Comparison of ENCODE assay signal across 16 cellular contexts in genomic region chr2:189576361-189576760, GRCh38. TPM values are rescaled to one million over a fixed set of nuclear protein-coding genes. Genes with fewer than 3 reads are reported as not detected.
DNase-seq lines count a peak whose midpoint lies in the region; ATAC-seq, FAIRE-seq and TF ChIP-seq lines count a peak whose summit lies in the region.
"Had no signal": no experiment of that assay in that cellular context is flagged by ENCODE, and none has a peak within 500 bp of the region (broad histone marks: within the 10 kb centered on the region; RNA-seq: fewer than 3 reads in every experiment).

No MANE protein-coding gene starts in this region.

- H3K36me3 Mint-ChIP-seq in CD8-positive, alpha-beta T cell: peaks cover 14% of the 10 kb centered on the region

- FAIRE-seq in A549 (lab: Jason Lieb, UNC): no peak

- CTCF ChIA-PET in A549 (lab: Yijun Ruan, JAX) (no interaction called here), RWPE1 (lab: Yijun Ruan, JAX) (no interaction called here)
- CTCF ChIA-PET in CD8-positive, alpha-beta T cell (lab: Charles Lee): no interaction called here

- H3K4me3 Mint-ChIP-seq in CD8-positive, alpha-beta T cell: no peak overlapping the region

- no peak for TF ChIP-seq RAD21 in A549 (conservative IDR thresholded peaks at IDR 0.05 in 1 of 2, IDR thresholded peaks at IDR 0.05 in 1 of 2)

- ATAC-seq in A549 (no peak), left ventricle myocardium superior (no peak), psoas muscle (no peak)
- no peak for ATAC-seq in CD8-positive, alpha-beta T cell
- ATAC-seq: esophagus mucosa had no signal

- no peaks in the 10 kb centered on the region for H3K27me3 ChIP-seq in psoas muscle (ENCODE audit: insufficient read depth in 3 of 3, low read length in 2 of 3)
- H3K27me3 ChIP-seq in CD8-positive, alpha-beta T cell (ENCODE audit: insufficient read depth, low read length): no peaks in the 10 kb centered on the region

- H3K9me3 ChIP-seq in A549: no peaks in the 10 kb centered on the region
- H3K9me3 ChIP-seq in psoas muscle: no peaks in the 10 kb centered on the region
- H3K9me3 ChIP-seq in CD8-positive, alpha-beta T cell (ENCODE audit: low read length): no peaks in the 10 kb centered on the region

- TF ChIP-seq CTCF in A549 (IDR thresholded peaks at IDR 0.05) (no peak), psoas muscle (IDR thresholded peaks at IDR 0.05) (no peak), RWPE1 (conservative IDR thresholded peaks at IDR 0.05; ENCODE audit: low read depth) (no peak)
- no peak for TF ChIP-seq CTCF in CD8-positive, alpha-beta T cell (IDR thresholded peaks at IDR 0.05)

- H3K9me3 Mint-ChIP-seq in CD8-positive, alpha-beta T cell: no peaks in the 10 kb centered on the region
- H3K9me3 Mint-ChIP-seq: dendritic cell treated with granulocyte-macrophage colony-stimulating factor and Interleukin-4, amounts not matched to agents 40 ng/mL and 50 ng/mL, for 4 days had no signal

- no peak overlapping the region for H3K27ac ChIP-seq in A549
- H3K27ac ChIP-seq in psoas muscle: peak overlapping the region; percentile 31
- H3K27ac ChIP-seq in RWPE1: no peak overlapping the region
- H3K27ac ChIP-seq in CD8-positive, alpha-beta T cell (ENCODE audit: low read depth, low read length): no peak overlapping the region

- no peak overlapping the region for H3K27ac Mint-ChIP-seq in CD8-positive, alpha-beta T cell

- intact Hi-C loops in left ventricle myocardium superior (cut with micrococcal nuclease) (loop anchor here (10.0 kb wide), 1 partner anchor 112 kb away; no protein-coding TSS in a partner anchor), psoas muscle (cut with DNase I) (loop anchor here (5.0 to 10.0 kb wide), 2 partner anchors 69 to 112 kb away; no protein-coding TSS in a partner anchor)
- intact Hi-C loops in CD8-positive, alpha-beta T cell (cut with DNase I, micrococcal nuclease): no loop called here

- peaks cover 7% of the 10 kb centered on the region for H3K27me3 Mint-ChIP-seq in CD8-positive, alpha-beta T cell (ENCODE audit: low read depth)

- H3K4me1 ChIP-seq in A549: peaks cover 61% of the 10 kb centered on the region
- H3K4me1 ChIP-seq in psoas muscle: peaks cover 59% of the 10 kb centered on the region
- H3K4me1 ChIP-seq in CD8-positive, alpha-beta T cell (ENCODE audit: insufficient read depth, low read length): peaks cover 14% of the 10 kb centered on the region

- peaks cover 0 to 56% of the 10 kb centered on the region in 2 donors for H3K36me3 ChIP-seq in psoas muscle (ENCODE audit: insufficient read depth in 1 of 2, low read depth in 1 of 2)
- H3K36me3 ChIP-seq in CD8-positive, alpha-beta T cell (ENCODE audit: insufficient read depth, low read length): no peaks in the 10 kb centered on the region

- peaks cover 38% of the 10 kb centered on the region for H3K4me1 Mint-ChIP-seq in CD8-positive, alpha-beta T cell (ENCODE audit: low read depth)

- TF ChIP-seq EP300 in A549 (IDR thresholded peaks at IDR 0.05): no peak

- POLR2A ChIA-PET in A549 (lab: Yijun Ruan, JAX): interaction anchor here (1.4 kb wide), 1 partner anchor 37 kb away, joined by 3 read pairs; no protein-coding TSS in a partner anchor
- POLR2A ChIA-PET in RWPE1 (lab: Yijun Ruan, JAX; ENCODE audit: low non-redundant PET): no interaction called here
- POLR2A ChIA-PET in CD8-positive, alpha-beta T cell (lab: Charles Lee): no interaction called here

- H3K4me3 ChIP-seq in A549 (no peak overlapping the region), psoas muscle (peak overlapping the region; percentile 82)
- no peak overlapping the region for H3K4me3 ChIP-seq in CD8-positive, alpha-beta T cell (ENCODE audit: low read depth, low read length)

- peak overlapping the region; percentile 94 for H3K4me2 ChIP-seq in A549

- 0% methylated on average over 1 of the region's 1 CpG for WGBS in A549 (ENCODE audit: missing lambda C conversion rate)
- WGBS in psoas muscle, 3 donors: 27 to 48% (median 47%) methylated on average over 1 of the region's 1 CpG

- TF ChIP-seq POLR2A in A549 (IDR thresholded peaks at IDR 0.05; ENCODE audit: low read length): no peak

- DNase-seq in A549 (ENCODE audit: low read depth in 1 of 2, low spot score in 1 of 2) (no peak), NOMO-1 treated with dmso at 0.1 percent for 144 hours (lab: John Stamatoyannopoulos, UW; ENCODE audit: unreplicated experiment) (peak; percentile 4), left ventricle myocardium superior (peak; percentile 39), psoas muscle (peak; percentile 54 to 72), RWPE1 (ENCODE audit: low spot score) (no peak), NCI-H2227 treated with DMSO at 0.1 percent for 48 hours (lab: John Stamatoyannopoulos, UW) (no peak), iPS-NIHi11 (ENCODE audit: low spot score) (no peak)
- DNase-seq in CD8-positive, alpha-beta T cell: no peak
- DNase-seq: activated naive CD4-positive, alpha-beta T cell treated with Interleukin-2 at 50 U/mL for 16 hours; COR-L47; NCI-H1092 treated with DMSO at 0.1 percent for 48 hours; SHP77 treated with DMSO at 0.1 percent for 48 hours; stimulated activated CD4-positive, alpha-beta T cell treated with anti-CD3 and anti-CD28 coated beads, Interleukin-12 subunit alpha, Interleukin-12 subunit beta, amount 100 ng/mL, for 4 hours; stimulated activated naive CD4-positive, alpha-beta T cell had no signal

TF ChIP-seq in A549, 52 proteins besides CTCF, POLR2A, EP300 and RAD21:
- TF ChIP-seq ESRRA (IDR thresholded peaks at IDR 0.05; ENCODE audit: borderline replicate concordance, low read length) (no peak), MAX (IDR thresholded peaks at IDR 0.05) (no peak), ZFP36 (IDR thresholded peaks at IDR 0.05; ENCODE audit: borderline replicate concordance, partially characterized antibody) (no peak), CHD4 (IDR thresholded peaks at IDR 0.05; ENCODE audit: borderline replicate concordance) (no peak), BHLHE40 (IDR thresholded peaks at IDR 0.05; ENCODE audit: low read depth, low read length) (no peak), HEYL (CRISPR knock-in tag; IDR thresholded peaks at IDR 0.05) (no peak), KDM1A (IDR thresholded peaks at IDR 0.05; ENCODE audit: low read depth) (no peak), MAZ (IDR thresholded peaks at IDR 0.05; ENCODE audit: borderline replicate concordance, low read depth, low read length) (no peak), HOXB5 (CRISPR knock-in tag; IDR thresholded peaks at IDR 0.05) (no peak), CEBPB (IDR thresholded peaks at IDR 0.05) (no peak), MYC (IDR thresholded peaks at IDR 0.05; ENCODE audit: borderline replicate concordance, low read length) (no peak), TFCP2L1 (CRISPR knock-in tag; IDR thresholded peaks at IDR 0.05) (no peak), KDM5A (IDR thresholded peaks at IDR 0.05) (no peak), GATA3 (IDR thresholded peaks at IDR 0.05; ENCODE audit: borderline replicate concordance) (no peak), ZNF302 (CRISPR knock-in tag; IDR thresholded peaks at IDR 0.05) (no peak), CBX8 (IDR thresholded peaks at IDR 0.05) (no peak)

RNA-seq across cellular contexts. Expression of gene SLC40A1, which starts 4.2 kb away (rescaled TPM):
- polyA plus RNA-seq in A549 (2011; rRNA removed) (12.3 and 25.0 TPM in 2 replicates), A549 (2017; fragmentation: RNase III; extraction: RNeasy Plus Mini Kit Qiagen cat#74134 plus additional on column Dnase treatment) (6.8 to 9.2 TPM (median 8.2 TPM) in 3 replicates), psoas muscle (10 to 100 TPM in 2 of 3 donors, 1 to 10 TPM in 1; 8.4 to 49.1 (median 19.4) TPM)
- 2.7 and 3.7 TPM in 2 replicates for polyA plus RNA-seq in A549 (2012; cell fraction: cytosol; rRNA removed)
- polyA plus RNA-seq in A549 (2012; cell fraction: nucleus; rRNA removed): 0.97 and 1.7 TPM in 2 replicates
- polyA minus RNA-seq in A549 (2011; rRNA and poly(A)+ RNA removed): 17.9 and 22.3 TPM in 2 replicates
- total RNA-seq in left ventricle myocardium superior (57.5 TPM), psoas muscle (10 to 100 TPM; 21.5 to 65.7 (median 34.6) TPM)
- 1 to 10 TPM; 1.3 to 1.9 TPM for total RNA-seq in CD8-positive, alpha-beta T cell

Comparison
In these comparisons a context has a peak if more than half of its experiments do, and no peak if none do; other contexts are left out.
1. DNase-seq: peak in NOMO-1 treated with dmso at 0.1 percent for 144 hours (single experiment), left ventricle myocardium superior (single experiment) and psoas muscle (2 of 2); none in A549 (0 of 2), RWPE1 (single experiment), CD8-positive, alpha-beta T cell (0 of 7), NCI-H2227 treated with DMSO at 0.1 percent for 48 hours (single experiment) and iPS-NIHi11 (single experiment).
2. RNA of gene SLC40A1, which starts 4.2 kb away (total RNA-seq): 57.5 TPM in left ventricle myocardium superior (single experiment) and 21.5 to 65.7 TPM in psoas muscle; 1.3 to 1.9 TPM in CD8-positive, alpha-beta T cell; every median in the first group is over 4 times any median in the second.
3. intact Hi-C loops: an anchor here in left ventricle myocardium superior (10.0 kb wide) and psoas muscle (5.0 to 10.0 kb wide); none called in CD8-positive, alpha-beta T cell.